1 cellular context compared by ENCODE assay signal in genomic region chr3:190384241-190384863, GRCh38.
TF ChIP-seq lines count a peak whose summit lies in the region.

No MANE protein-coding gene starts in this region.

TF ChIP-seq in HepG2, 621 proteins besides CTCF, POLR2A, EP300 and RAD21 (continued from another document):
- no peak for TF ChIP-seq SOX13 (IDR thresholded peaks at IDR 0.05)
- peak in 1 of 2 experiments; percentile 10; a peak in 1 of 4 replicates for TF ChIP-seq SOX13 (CRISPR knock-in tag; conservative IDR thresholded peaks at IDR 0.05 in 1 of 2, IDR thresholded peaks at IDR 0.05 in 1 of 2)
- TF ChIP-seq SMC3 (IDR thresholded peaks at IDR 0.05; ENCODE audit: low read length) = peak; percentile 85; the same call in 1 of the 2 replicates
- TF ChIP-seq ELF3 (CRISPR knock-in tag; IDR thresholded peaks at IDR 0.05) = peak; percentile 83
- TF ChIP-seq PBX2 (CRISPR knock-in tag; IDR thresholded peaks at IDR 0.05) = peak; percentile 56; the same call in 1 of the 2 replicates
- peak; percentile 44 to 61; a peak in 2 of 4 replicates for TF ChIP-seq HMGXB4 (CRISPR knock-in tag; IDR thresholded peaks at IDR 0.05; ENCODE audit: borderline replicate concordance in 1 of 2, low read depth in 1 of 2)
- no peak for TF ChIP-seq ZNF713 (CRISPR knock-in tag; IDR thresholded peaks at IDR 0.05)
- 0 out of 2 replicates have a peak, but pooled peaks have one; percentile 42 for TF ChIP-seq HNF1B (CRISPR knock-in tag; IDR thresholded peaks at IDR 0.05)
- peak; percentile 13; the same call in 1 of the 2 replicates for TF ChIP-seq ELF1 (CRISPR knock-in tag; IDR thresholded peaks at IDR 0.05)
- peak; percentile 13; the same call in 1 of the 2 replicates for TF ChIP-seq ETV5 (CRISPR knock-in tag; IDR thresholded peaks at IDR 0.05; ENCODE audit: borderline replicate concordance)
- TF ChIP-seq GATAD2A (CRISPR knock-in tag; IDR thresholded peaks at IDR 0.05) = peak; percentile 41; the same call in 1 of the 2 replicates
- 0 out of 2 replicates have a peak, but pooled peaks have one; percentile 18 for TF ChIP-seq HOMEZ (CRISPR knock-in tag; IDR thresholded peaks at IDR 0.05; ENCODE audit: low read depth)
- TF ChIP-seq ZNF652 (CRISPR knock-in tag; IDR thresholded peaks at IDR 0.05; ENCODE audit: borderline replicate concordance, low read depth) = peak; percentile 38; the same call in 1 of the 2 replicates
- TF ChIP-seq THAP11 (CRISPR knock-in tag; IDR thresholded peaks at IDR 0.05) = 0 out of 2 replicates have a peak, but pooled peaks have one; percentile 23
- peak; percentile 16 for TF ChIP-seq TEAD3 (CRISPR knock-in tag; optimal IDR thresholded peaks at IDR 0.05; ENCODE audit: borderline replicate concordance)
- peak; percentile 56; the same call in 1 of the 2 replicates for TF ChIP-seq ERF (CRISPR knock-in tag; IDR thresholded peaks at IDR 0.05)
- TF ChIP-seq RXRB (CRISPR knock-in tag; IDR thresholded peaks at IDR 0.05; ENCODE audit: borderline replicate concordance) = peak; percentile 47; the same call in 1 of the 2 replicates
- peak; percentile 59 for TF ChIP-seq CEBPG (CRISPR knock-in tag; IDR thresholded peaks at IDR 0.05)
- peak; percentile 22; the same call in 1 of the 2 replicates for TF ChIP-seq FOXA3 (CRISPR knock-in tag; IDR thresholded peaks at IDR 0.05)
- peak; percentile 39; the same call in 1 of the 2 replicates for TF ChIP-seq SALL1 (CRISPR knock-in tag; IDR thresholded peaks at IDR 0.05)
- TF ChIP-seq FOXJ3 (CRISPR knock-in tag; IDR thresholded peaks at IDR 0.05; ENCODE audit: borderline replicate concordance) = peak; percentile 58; the same call in 1 of the 2 replicates
- 0 out of 2 replicates have a peak, but pooled peaks have one; percentile 16 for TF ChIP-seq FOSL2 (CRISPR knock-in tag; IDR thresholded peaks at IDR 0.05)
- TF ChIP-seq STAG1 (CRISPR knock-in tag; IDR thresholded peaks at IDR 0.05) = peak; percentile 90
- peak; percentile 58; the same call in 1 of the 2 replicates for TF ChIP-seq IRF2 (CRISPR knock-in tag; IDR thresholded peaks at IDR 0.05)
- peak; percentile 60 for TF ChIP-seq ZMYM4 (CRISPR knock-in tag; IDR thresholded peaks at IDR 0.05)
- no peak for TF ChIP-seq ZNF597 (CRISPR knock-in tag; IDR thresholded peaks at IDR 0.05)
- TF ChIP-seq REPIN1 (CRISPR knock-in tag; IDR thresholded peaks at IDR 0.05; ENCODE audit: borderline replicate concordance, low read depth) = peak; percentile 52; the same call in 1 of the 2 replicates
- peak; percentile 35; the same call in 1 of the 2 replicates for TF ChIP-seq ARID3A (IDR thresholded peaks at IDR 0.05; ENCODE audit: low read depth, low read length)
- peak; percentile 65; the same call in 1 of the 2 replicates for TF ChIP-seq SP140L (CRISPR knock-in tag; IDR thresholded peaks at IDR 0.05; ENCODE audit: borderline replicate concordance)
- TF ChIP-seq MIXL1 (CRISPR knock-in tag; IDR thresholded peaks at IDR 0.05) = peak; percentile 62
- no peak for TF ChIP-seq ZBTB3 (CRISPR knock-in tag; IDR thresholded peaks at IDR 0.05; ENCODE audit: borderline replicate concordance, low read depth)
- no peak for TF ChIP-seq NR1H2 (CRISPR knock-in tag; IDR thresholded peaks at IDR 0.05; ENCODE audit: borderline replicate concordance, low read depth)
- no peak for TF ChIP-seq ZNF562 (CRISPR knock-in tag; IDR thresholded peaks at IDR 0.05; ENCODE audit: borderline replicate concordance)
- TF ChIP-seq ZKSCAN8 (CRISPR knock-in tag; IDR thresholded peaks at IDR 0.05; ENCODE audit: borderline replicate concordance) = peak; percentile 59; the same call in 1 of the 2 replicates
- TF ChIP-seq ZGPAT (CRISPR knock-in tag; IDR thresholded peaks at IDR 0.05) = peak; percentile 41; the same call in 1 of the 2 replicates
- no peak for TF ChIP-seq NFKBIZ (CRISPR knock-in tag; IDR thresholded peaks at IDR 0.05)
- TF ChIP-seq XRCC5 (optimal IDR thresholded peaks at IDR 0.05; ENCODE audit: low read length) = peak; percentile 59
- TF ChIP-seq PHF21A (CRISPR knock-in tag; IDR thresholded peaks at IDR 0.05) = no peak
- TF ChIP-seq HNRNPK (IDR thresholded peaks at IDR 0.05; ENCODE audit: low read depth, low read length, poor library complexity, severe bottlenecking) = no peak
- peak; percentile 41; the same call in 1 of the 2 replicates for TF ChIP-seq SAP130 (CRISPR knock-in tag; IDR thresholded peaks at IDR 0.05; ENCODE audit: low read depth)
